ENCODE assay signal across 8 cellular contexts in genomic region chr10:17229717-17229966, GRCh38. TPM values are rescaled to one million over a fixed set of nuclear protein-coding genes. Genes with fewer than 3 reads are reported as not detected.
DNase-seq lines count a peak whose midpoint lies in the region; ATAC-seq and TF ChIP-seq lines count a peak whose summit lies in the region.

No MANE protein-coding gene starts in this region.

- H3K27ac Mint-ChIP-seq in activated CD8-positive, alpha-beta T cell treated with anti-CD3 and anti-CD28 coated beads for 36 hours, result peak overlapping the region; percentile 91

- no peak overlapping the region for H3K27ac ChIP-seq in iPS-20b (ENCODE audit: low read length)
- peak overlapping the region; percentile 99 for H3K27ac ChIP-seq in suprapubic skin

- H3K27me3 ChIP-seq in iPS-20b (ENCODE audit: insufficient read depth, low read length) (peaks cover 37% of the 10 kb centered on the region), suprapubic skin (peaks cover 5% of the 10 kb centered on the region)

- intact Hi-C loops in activated CD8-positive, alpha-beta T cell treated with anti-CD3 and anti-CD28 coated beads for 36 hours (cut with micrococcal nuclease), result loop anchor here (2.0 kb wide), 1 partner anchor 227 kb away; no protein-coding TSS in a partner anchor

- TF ChIP-seq POLR2A in suprapubic skin (IDR thresholded peaks at IDR 0.05), result no peak

- H3K9me3 ChIP-seq in iPS-20b (ENCODE audit: insufficient read depth, low read depth, low read length) (no peaks in the 10 kb centered on the region), suprapubic skin (no peaks in the 10 kb centered on the region)

- H3K4me1 ChIP-seq in iPS-20b (ENCODE audit: insufficient read depth, low read length) (peaks cover 24% of the 10 kb centered on the region; the same call in 1 of the 2 replicates), suprapubic skin (peaks cover 59% of the 10 kb centered on the region)

- peak; percentile 3 for ATAC-seq in GM21526 (IDR thresholded peaks at IDR 0.05; ENCODE audit: low FRiP score, unreplicated experiment)
- no peak for ATAC-seq in activated CD8-positive, alpha-beta T cell treated with anti-CD3 and anti-CD28 coated beads for 36 hours
- no peak for ATAC-seq in GM18520 (IDR thresholded peaks at IDR 0.05; ENCODE audit: unreplicated experiment)

- no peak for DNase-seq in AG09309 (ENCODE audit: low read depth)
- DNase-seq in activated CD8-positive, alpha-beta T cell treated with anti-CD3 and anti-CD28 coated beads for 36 hours, result no peak
- peak in 1 of 2 donors; percentile 86 for DNase-seq in suprapubic skin (ENCODE audit: low spot score in 2 of 2)
- DNase-seq in NCI-H1105 treated with DMSO at 0.1 percent for 48 hours (lab: John Stamatoyannopoulos, UW), result no peak
- DNase-seq in cerebellar nuclear complex (lab: John Stamatoyannopoulos, UW), result no peak

- peaks cover 45% of the 10 kb centered on the region for H3K36me3 Mint-ChIP-seq in activated CD8-positive, alpha-beta T cell treated with anti-CD3 and anti-CD28 coated beads for 36 hours (ENCODE audit: low read depth)

- CTCF ChIA-PET in activated CD8-positive, alpha-beta T cell treated with anti-CD3 and anti-CD28 coated beads for 36 hours (lab: Charles Lee), result interaction anchor here (0.6 to 4.7 kb wide), 14 partner anchors 9 to 412 kb away, joined by 3 to 35 read pairs (median 4); partner anchors contain the start of genes RSU1 and TRDMT1

- no CpG with 5 or more reads among the region's 21 CpGs for WGBS in suprapubic skin

- H3K36me3 ChIP-seq in iPS-20b (ENCODE audit: insufficient read depth, low read depth, low read length), result peaks cover 41% of the 10 kb centered on the region
- H3K36me3 ChIP-seq in suprapubic skin, result peaks cover 19% of the 10 kb centered on the region

- no peaks in the 10 kb centered on the region for H3K9me3 Mint-ChIP-seq in activated CD8-positive, alpha-beta T cell treated with anti-CD3 and anti-CD28 coated beads for 36 hours

- peak overlapping the region; percentile 90 for H3K4me3 ChIP-seq in AG09309 (ENCODE audit: control insufficient read depth, low read depth, low read length)
- H3K4me3 ChIP-seq in iPS-20b (ENCODE audit: low read length), result peak overlapping the region; percentile 90
- H3K4me3 ChIP-seq in suprapubic skin, result peak overlapping the region; percentile 68

- no peak for TF ChIP-seq EP300 in suprapubic skin (IDR thresholded peaks at IDR 0.05)

- H3K27me3 Mint-ChIP-seq in activated CD8-positive, alpha-beta T cell treated with anti-CD3 and anti-CD28 coated beads for 36 hours, result no peaks in the 10 kb centered on the region

- peak overlapping the region; percentile 94 for H3K4me3 Mint-ChIP-seq in activated CD8-positive, alpha-beta T cell treated with anti-CD3 and anti-CD28 coated beads for 36 hours

- H3K4me1 Mint-ChIP-seq in activated CD8-positive, alpha-beta T cell treated with anti-CD3 and anti-CD28 coated beads for 36 hours (ENCODE audit: low read depth), result peaks cover 53% of the 10 kb centered on the region

- peak overlapping the region; percentile 75; the same call in 1 of the 2 replicates for H3K9ac ChIP-seq in iPS-20b (ENCODE audit: low read depth, low read length)

- POLR2A ChIA-PET in activated CD8-positive, alpha-beta T cell treated with anti-CD3 and anti-CD28 coated beads for 36 hours (lab: Charles Lee), result interaction anchor here (0.6 to 5.7 kb wide), 18 partner anchors 9 to 412 kb away, joined by 3 to 41 read pairs (median 5); partner anchors contain the start of genes RSU1 and TRDMT1

- TF ChIP-seq CTCF in AG09309 (IDR thresholded peaks at IDR 0.05; ENCODE audit: control insufficient read depth, insufficient read depth, low read depth, low read length, missing control alignments) (no peak), suprapubic skin (IDR thresholded peaks at IDR 0.05) (no peak)
- TF ChIP-seq CTCF in activated CD8-positive, alpha-beta T cell treated with anti-CD3 and anti-CD28 coated beads for 36 hours (IDR thresholded peaks at IDR 0.05), result no peak

RNA-seq across cellular contexts. Expression of gene VIM, which starts 1.6 kb away (rescaled TPM):
- 100 to 1,000 TPM; 590 to 602 TPM for total RNA-seq in activated CD8-positive, alpha-beta T cell treated with anti-CD3 and anti-CD28 coated beads for 36 hours
- 1,000 to 10,000 TPM in 2 of 4 donors, 100 to 1,000 TPM in 2; 697 to 1,198 (median 1,024) TPM for total RNA-seq in suprapubic skin

RNA-seq across cellular contexts. Expression of gene TRDMT1, which starts 28.2 kb away (rescaled TPM):
- 1 to 10 TPM; 4.4 to 4.5 TPM for total RNA-seq in activated CD8-positive, alpha-beta T cell treated with anti-CD3 and anti-CD28 coated beads for 36 hours
- 1 to 10 TPM; 2.7 to 9.4 (median 4.0) TPM for total RNA-seq in suprapubic skin
